ENCODE assay signal across 8 cellular contexts in the genomic region with DNA sequence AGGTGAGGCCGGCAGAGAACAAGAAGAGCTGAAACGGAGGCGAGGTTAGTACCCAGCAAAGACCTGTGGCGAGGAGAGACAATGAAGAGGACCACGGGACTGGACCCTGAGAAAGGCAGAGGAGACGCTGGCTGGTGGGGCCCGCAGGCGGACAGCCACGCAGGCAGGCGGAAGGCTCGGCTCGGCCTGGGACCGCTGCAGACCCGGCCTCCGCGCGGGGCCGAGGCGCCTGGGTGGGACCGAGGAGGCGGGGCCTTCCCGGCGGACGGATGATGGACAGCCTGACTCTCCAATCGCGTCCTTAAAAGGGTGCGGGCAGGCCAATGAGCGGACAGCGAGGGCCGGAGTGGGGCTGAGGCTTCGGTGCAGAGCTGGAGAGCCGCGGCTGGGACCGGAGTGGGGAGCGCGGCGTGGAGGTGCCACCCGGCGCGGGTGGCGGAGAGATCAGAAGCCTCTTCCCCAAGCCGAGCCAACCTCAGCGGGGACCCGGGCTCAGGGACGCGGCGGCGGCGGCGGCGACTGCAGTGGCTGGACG. TPM values are rescaled to one million over a fixed set of nuclear protein-coding genes. Genes with fewer than 3 reads are reported as not detected.
DNase-seq lines count a peak whose midpoint lies in the region; ATAC-seq and TF ChIP-seq lines count a peak whose summit lies in the region.

A gene (plus strand): TSS at position 366 of the 535 bp plus-strand sequence. CDS start 170 bp downstream, outside the sequence.

- ATAC-seq in GM21786 (IDR thresholded peaks at IDR 0.05; ENCODE audit: unreplicated experiment) (peak; percentile 82), natural killer cell (peak; percentile 96 to 99 (median 97))
- peak; percentile 98 for ATAC-seq in activated T-helper 17 cell treated with anti-CD3 and anti-CD28 coated beads, Interleukin-2, amount 50 U/mL, for 72 hours (replicated peaks)

- H3K9me3 ChIP-seq in DOHH2 (ENCODE audit: control insufficient read depth, insufficient read depth, low read length) = no peaks in the 10 kb centered on the region

- H3K4me1 ChIP-seq in DOHH2 (ENCODE audit: control insufficient read depth, low read length) (peaks cover 83% of the 10 kb centered on the region), KMS-11 (ENCODE audit: low read depth, poor library complexity, severe bottlenecking) (peaks cover 45% of the 10 kb centered on the region)

- H3K9ac ChIP-seq in KMS-11 = peak within 1 kb of the TSS; percentile 63

- H3K4me2 ChIP-seq in DOHH2 (ENCODE audit: low read length) (peak within 1 kb of the TSS; percentile 92), KMS-11 (peak within 1 kb of the TSS; percentile 76)

- peak within 1 kb of the TSS; percentile 88 for H3K4me3 Mint-ChIP-seq in activated T-helper 17 cell treated with anti-CD3 and anti-CD28 coated beads, Interleukin-2, amount 50 U/mL, for 72 hours
- peak within 1 kb of the TSS; percentile 97 for H3K4me3 Mint-ChIP-seq in natural killer cell

- H3K36me3 ChIP-seq in DOHH2 (ENCODE audit: control insufficient read depth, low read length) (peaks cover 14% of the 10 kb centered on the region), KMS-11 (ENCODE audit: insufficient read depth) (no peaks in the 10 kb centered on the region)

- peaks cover 6% of the 10 kb centered on the region; the same call in 1 of the 2 replicates for H4K20me1 ChIP-seq in DOHH2 (ENCODE audit: control insufficient read depth, insufficient read depth, low read depth, low read length)
- no peaks in the 10 kb centered on the region for H4K20me1 ChIP-seq in KMS-11 (ENCODE audit: insufficient read depth)

- peak within 1 kb of the TSS; percentile 85 for H2AFZ ChIP-seq in KMS-11 (ENCODE audit: low read depth)

- H3K4me1 Mint-ChIP-seq in activated T-helper 17 cell treated with anti-CD3 and anti-CD28 coated beads, Interleukin-2, amount 50 U/mL, for 72 hours = peaks cover 19% of the 10 kb centered on the region
- peaks cover 11 to 14% of the 10 kb centered on the region in 2 donors for H3K4me1 Mint-ChIP-seq in natural killer cell

- no peaks in the 10 kb centered on the region for H3K27me3 Mint-ChIP-seq in activated T-helper 17 cell treated with anti-CD3 and anti-CD28 coated beads, Interleukin-2, amount 50 U/mL, for 72 hours
- H3K27me3 Mint-ChIP-seq in natural killer cell (ENCODE audit: low read depth in 2 of 2) = peaks cover 0 to 11% of the 10 kb centered on the region in 2 donors

- H3K36me3 Mint-ChIP-seq in activated T-helper 17 cell treated with anti-CD3 and anti-CD28 coated beads, Interleukin-2, amount 50 U/mL, for 72 hours (ENCODE audit: low read depth) = no peaks in the 10 kb centered on the region
- H3K36me3 Mint-ChIP-seq in natural killer cell = no peaks in the 10 kb centered on the region

- H3K4me3 ChIP-seq in DOHH2 (ENCODE audit: low read length) = peak within 1 kb of the TSS; percentile 82
- H3K4me3 ChIP-seq in KMS-11 (IDR thresholded peaks at IDR 0.05; ENCODE audit: insufficient read depth, low read depth, low read length) = peak within 1 kb of the TSS; percentile 96
- H3K4me3 ChIP-seq in fibroblast of mammary gland (ENCODE audit: control insufficient read depth, low read depth, low read length) = peak within 1 kb of the TSS; percentile 80

- peak within 1 kb of the TSS; percentile 86 for H3K27ac ChIP-seq in DOHH2 (ENCODE audit: low read depth, low read length)
- peak within 1 kb of the TSS; percentile 48 for H3K27ac ChIP-seq in KMS-11

- no peaks in the 10 kb centered on the region for H3K9me3 Mint-ChIP-seq in activated T-helper 17 cell treated with anti-CD3 and anti-CD28 coated beads, Interleukin-2, amount 50 U/mL, for 72 hours
- H3K9me3 Mint-ChIP-seq in natural killer cell = no peaks in the 10 kb centered on the region

- H3K27ac Mint-ChIP-seq in activated T-helper 17 cell treated with anti-CD3 and anti-CD28 coated beads, Interleukin-2, amount 50 U/mL, for 72 hours = peak within 1 kb of the TSS; percentile 77
- H3K27ac Mint-ChIP-seq in natural killer cell = peak within 1 kb of the TSS; percentile 65 to 87

- no peaks in the 10 kb centered on the region for H3K9me2 ChIP-seq in DOHH2 (replicated peaks; ENCODE audit: control insufficient read depth, low read length)

- peaks cover 33% of the 10 kb centered on the region for H3F3A ChIP-seq in DOHH2 (ENCODE audit: control insufficient read depth, insufficient read depth)

- DNase-seq in RPMI7951 (ENCODE audit: low read depth) (peak; percentile 90), fibroblast of mammary gland (ENCODE audit: low read depth) (peak; percentile 90), natural killer cell (peak; percentile 91)
- peak; percentile 75 to 91 (median 85) for DNase-seq in stimulated activated naive CD4-positive, alpha-beta T cell (lab: John Stamatoyannopoulos, UW)

- no peak for TF ChIP-seq CTCF in DOHH2 (IDR thresholded peaks at IDR 0.05; ENCODE audit: low read depth, low read length, poor library complexity, severe bottlenecking)
- TF ChIP-seq CTCF in KMS-11 (conservative IDR thresholded peaks at IDR 0.05; ENCODE audit: low read depth, low read length) = no peak
- no peak for TF ChIP-seq CTCF in fibroblast of mammary gland (conservative IDR thresholded peaks at IDR 0.05; ENCODE audit: control insufficient read depth, insufficient read depth, low read depth, low read length)
- no peak for TF ChIP-seq CTCF in natural killer cell (IDR thresholded peaks at IDR 0.05)

- intact Hi-C loops in natural killer cell (cut with micrococcal nuclease) = no loop called here

- H3K79me2 ChIP-seq in DOHH2 (ENCODE audit: control insufficient read depth, low read length) (peaks cover 45% of the 10 kb centered on the region), KMS-11 (ENCODE audit: insufficient read depth, low read depth) (peaks cover 34% of the 10 kb centered on the region; the same call in 1 of the 2 replicates)

- H3K27me3 ChIP-seq in DOHH2 (ENCODE audit: control insufficient read depth, low read length) = no peaks in the 10 kb centered on the region
- no peaks in the 10 kb centered on the region for H3K27me3 ChIP-seq in KMS-11 (ENCODE audit: insufficient read depth, low read depth)

RNA-seq across cellular contexts. Expression of the gene that starts here (rescaled TPM):
- total RNA-seq in RPMI7951 (2014; rRNA removed; shearing (Covaris generic)) = 48.0 and 59.1 TPM in 2 replicates
- total RNA-seq in activated T-helper 17 cell treated with anti-CD3 and anti-CD28 coated beads, Interleukin-2, amount 50 U/mL, for 72 hours = 10 to 100 TPM; 24.4 to 27.0 TPM
- total RNA-seq in natural killer cell = 1 to 10 TPM; 3.4 to 4.6 (median 4.0) TPM

Comparison
In these comparisons a context has a peak if more than half of its experiments do, and no peak if none do; other contexts are left out.
1. Peak in every context shown above with its lines: DNase-seq, ATAC-seq, H3K4me3 ChIP-seq and H3K27ac ChIP-seq.